8 cellular contexts compared by ENCODE assay signal in genomic region chr4:98260047-98260578, GRCh38. TPM values are rescaled to one million over a fixed set of nuclear protein-coding genes. Genes with fewer than 3 reads are reported as not detected.
DNase-seq lines count a peak whose midpoint lies in the region; ATAC-seq and TF ChIP-seq lines count a peak whose summit lies in the region.

No MANE protein-coding gene starts in this region.

- H3K4me3 Mint-ChIP-seq in activated naive CD8-positive, alpha-beta T cell treated with anti-CD3 and anti-CD28 coated beads, Interleukin-2, amount 10 ng/mL, durations not matched to agents 7 days and 5 days: peak overlapping the region; percentile 95

- H3K4me2 ChIP-seq in trophoblast cell (ENCODE audit: low read length): peak overlapping the region; percentile 62

- ATAC-seq in GM18508 (IDR thresholded peaks at IDR 0.05; ENCODE audit: insufficient read depth, unreplicated experiment): peak; percentile 16
- ATAC-seq in HG02973 (IDR thresholded peaks at IDR 0.05; ENCODE audit: unreplicated experiment): peak; percentile 13
- ATAC-seq in activated naive CD8-positive, alpha-beta T cell treated with anti-CD3 and anti-CD28 coated beads, Interleukin-2, amount 10 ng/mL, durations not matched to agents 7 days and 5 days (ENCODE audit: low read depth): peak; percentile 4
- ATAC-seq in heart right ventricle: peak; percentile 10 to 63 (median 46)

- peaks cover 1% of the 10 kb centered on the region for H3K9me3 Mint-ChIP-seq in activated naive CD8-positive, alpha-beta T cell treated with anti-CD3 and anti-CD28 coated beads, Interleukin-2, amount 10 ng/mL, durations not matched to agents 7 days and 5 days

- H3K9me3 ChIP-seq in heart right ventricle (no peaks in the 10 kb centered on the region), trophoblast cell (ENCODE audit: insufficient read depth, low read depth, low read length) (no peaks in the 10 kb centered on the region)

- peak overlapping the region; percentile 87 for H4K91ac ChIP-seq in trophoblast cell (ENCODE audit: low read depth, low read length)

- peak overlapping the region; percentile 64 for H2AFZ ChIP-seq in trophoblast cell (ENCODE audit: insufficient read depth, low read length, poor library complexity)

- peak overlapping the region; percentile 43 for H3K18ac ChIP-seq in trophoblast cell (ENCODE audit: low read length)

- POLR2A ChIA-PET in activated naive CD8-positive, alpha-beta T cell treated with anti-CD3 and anti-CD28 coated beads, Interleukin-2, amount 10 ng/mL, durations not matched to agents 7 days and 5 days (lab: Charles Lee): interaction anchor here (0.9 to 3.2 kb wide), 10 partner anchors 10 to 828 kb away, joined by 3 to 27 read pairs (median 10); partner anchors contain the start of genes ADH5, EIF4E, METAP1 and STPG2

- peak overlapping the region; percentile 71 for H4K12ac ChIP-seq in trophoblast cell (ENCODE audit: low read depth, low read length)

- peak overlapping the region; percentile 46 to 93 (median 82) for H3K4me3 ChIP-seq in heart right ventricle
- H3K4me3 ChIP-seq in trophoblast cell (ENCODE audit: low read depth, low read length): peak overlapping the region; percentile 80

- DNase-seq in NCI-H345 (lab: John Stamatoyannopoulos, UW): peak; percentile 48
- no peak for DNase-seq in activated naive CD8-positive, alpha-beta T cell treated with anti-CD3 and anti-CD28 coated beads, Interleukin-2, amount 10 ng/mL, durations not matched to agents 7 days and 5 days
- DNase-seq in heart right ventricle: peak in 1 of 2 donors; percentile 51
- no peak for DNase-seq in trophoblast cell
- DNase-seq in GM10266 (ENCODE audit: extremely low spot score): no peak

- peak overlapping the region; percentile 69 for H2BK120ac ChIP-seq in trophoblast cell (ENCODE audit: insufficient read depth, low read length, poor library complexity)

- H3K27ac ChIP-seq in 22Rv1 (peak overlapping the region; percentile 94), heart right ventricle (peak overlapping the region; percentile 74 to 100 (median 98)), trophoblast cell (ENCODE audit: low read depth, low read length) (peak overlapping the region; percentile 88)

- no peak overlapping the region for H3K4ac ChIP-seq in trophoblast cell (ENCODE audit: low read depth, low read length)

- peak overlapping the region; percentile 87 for H2BK5ac ChIP-seq in trophoblast cell (ENCODE audit: low read depth, low read length, poor library complexity)

- peak overlapping the region; percentile 92 for H3K9ac ChIP-seq in trophoblast cell (ENCODE audit: low read length)

- peaks cover 20% of the 10 kb centered on the region for H3K36me3 Mint-ChIP-seq in activated naive CD8-positive, alpha-beta T cell treated with anti-CD3 and anti-CD28 coated beads, Interleukin-2, amount 10 ng/mL, durations not matched to agents 7 days and 5 days

- peak overlapping the region; percentile 97 for H3K27ac Mint-ChIP-seq in activated naive CD8-positive, alpha-beta T cell treated with anti-CD3 and anti-CD28 coated beads, Interleukin-2, amount 10 ng/mL, durations not matched to agents 7 days and 5 days

- H3K36me3 ChIP-seq in heart right ventricle (no peaks in the 10 kb centered on the region), trophoblast cell (ENCODE audit: control insufficient read depth in 1 of 2, insufficient read depth in 2 of 2, low read length in 2 of 2) (no peaks in the 10 kb centered on the region)

- WGBS in heart right ventricle, 2 donors: 2% methylated on average over 24 of the region's 24 CpGs
- no CpG with 5 or more reads among the region's 24 CpGs for WGBS in trophoblast cell (ENCODE audit: extremely low coverage, insufficient coverage, insufficient read length)

- no peak overlapping the region for H2AK5ac ChIP-seq in trophoblast cell (ENCODE audit: low read length)

- peaks cover 12% of the 10 kb centered on the region for H3K79me1 ChIP-seq in trophoblast cell (ENCODE audit: low read length)

- H3K27me3 ChIP-seq in heart right ventricle: no peaks in the 10 kb centered on the region
- H3K27me3 ChIP-seq in trophoblast cell (ENCODE audit: insufficient read depth, low read length): no peaks in the 10 kb centered on the region

- intact Hi-C loops in heart right ventricle (cut with DNase I): loop anchor here in 4 of 10 donors (5.0 to 10.0 kb wide), 4 partner anchors 37 to 667 kb away; partner anchors contain the start of genes STPG2 (in 4 of the 4) and EIF4E (in 1 of the 4)

- peaks cover 30% of the 10 kb centered on the region for H3K4me1 Mint-ChIP-seq in activated naive CD8-positive, alpha-beta T cell treated with anti-CD3 and anti-CD28 coated beads, Interleukin-2, amount 10 ng/mL, durations not matched to agents 7 days and 5 days

- no peak overlapping the region for H2BK12ac ChIP-seq in trophoblast cell (ENCODE audit: low read length)

- peak overlapping the region; percentile 81 for H4K8ac ChIP-seq in trophoblast cell (ENCODE audit: low read depth, low read length)

- H3K79me2 ChIP-seq in trophoblast cell (ENCODE audit: control insufficient read depth, insufficient read depth, low read length, poor library complexity): peaks cover 15% of the 10 kb centered on the region

- no peak overlapping the region for H3K23ac ChIP-seq in trophoblast cell (ENCODE audit: low read length)

- no peaks in the 10 kb centered on the region for H3K27me3 Mint-ChIP-seq in activated naive CD8-positive, alpha-beta T cell treated with anti-CD3 and anti-CD28 coated beads, Interleukin-2, amount 10 ng/mL, durations not matched to agents 7 days and 5 days

- TF ChIP-seq CTCF in 22Rv1 (IDR thresholded peaks at IDR 0.05) (no peak), heart right ventricle (IDR thresholded peaks at IDR 0.05) (no peak), GM10266 (IDR thresholded peaks at IDR 0.05; ENCODE audit: control insufficient read depth, insufficient read depth, low read depth, missing control alignments) (no peak)

- H3K4me1 ChIP-seq in heart right ventricle: peaks cover 0 to 36% (median 19%) of the 10 kb centered on the region in 9 donors
- H3K4me1 ChIP-seq in trophoblast cell (ENCODE audit: control insufficient read depth in 1 of 2, insufficient read depth in 2 of 2, low read length in 2 of 2): peaks cover 0 to 2% of the 10 kb centered on the region in 2 experiments

- peak overlapping the region; percentile 87 for H3K14ac ChIP-seq in trophoblast cell (ENCODE audit: low read length)

RNA-seq across cellular contexts. Expression of gene RAP1GDS1, which starts 1.1 kb away (rescaled TPM):
- total RNA-seq in activated naive CD8-positive, alpha-beta T cell treated with anti-CD3 and anti-CD28 coated beads, Interleukin-2, amount 10 ng/mL, durations not matched to agents 7 days and 5 days: 10 to 100 TPM; 58.2 to 64.5 TPM
- 10 to 100 TPM in 8 of 10 donors, 1 to 10 TPM in 2; 8.8 to 21.3 (median 12.7) TPM for total RNA-seq in heart right ventricle
- polyA plus RNA-seq in heart right ventricle: 10 to 100 TPM in 1 of 2 donors, 1 to 10 TPM in 1; 7.0 to 15.8 TPM
- polyA plus RNA-seq in trophoblast cell (2013): 16.4 and 17.6 TPM in 2 replicates
